In genomic region chr11:125214466-125215204, GRCh38 we compare ENCODE assay signal across 15 cellular contexts. TPM values are rescaled to one million over a fixed set of nuclear protein-coding genes. Genes with fewer than 3 reads are reported as not detected.
DNase-seq lines count a peak whose midpoint lies in the region; ATAC-seq and TF ChIP-seq lines count a peak whose summit lies in the region.
"Had no signal": no experiment of that assay in that cellular context is flagged by ENCODE, and none has a peak within 500 bp of the region (broad histone marks: within the 10 kb centered on the region; RNA-seq: fewer than 3 reads in every experiment).

No MANE protein-coding gene starts in this region.

- TF ChIP-seq POLR2A in upper lobe of left lung (IDR thresholded peaks at IDR 0.05) (no peak), vagina (IDR thresholded peaks at IDR 0.05) (no peak)

- DNase-seq in colonic mucosa (no peak), left ventricle myocardium inferior (peak; percentile 48), nephron progenitor cell (peak; percentile 53), upper lobe of left lung (no peak), foreskin keratinocyte (no peak), vagina (ENCODE audit: extremely low spot score in 2 of 2) (no peak)
- DNase-seq: activated CD4-positive, alpha-beta T cell treated with anti-CD3 and anti-CD28 coated beads for 36 hours; CD8-positive, alpha-beta memory T cell; GM23248; NCI-H187 had no signal

- TF ChIP-seq CTCF in colonic mucosa (IDR thresholded peaks at IDR 0.05) (no peak), left ventricle myocardium inferior (IDR thresholded peaks at IDR 0.05; ENCODE audit: borderline replicate concordance) (no peak), nephron progenitor cell (IDR thresholded peaks at IDR 0.05) (no peak), upper lobe of left lung (IDR thresholded peaks at IDR 0.05) (no peak), foreskin keratinocyte (conservative IDR thresholded peaks at IDR 0.05) (no peak), vagina (IDR thresholded peaks at IDR 0.05) (no peak)

- H3K9ac ChIP-seq in colonic mucosa (ENCODE audit: low read depth in 2 of 2, low read length in 2 of 2), result no peak overlapping the region
- H3K9ac ChIP-seq: GM23248 had no signal

- TF ChIP-seq EP300 in upper lobe of left lung (IDR thresholded peaks at IDR 0.05), result no peak

- H3K4me1 Mint-ChIP-seq in nephron progenitor cell, result peaks cover under 1% of the 10 kb centered on the region
- H3K4me1 Mint-ChIP-seq: activated CD4-positive, alpha-beta T cell treated with anti-CD3 and anti-CD28 coated beads for 36 hours; activated T-helper 17 cell treated with anti-CD3 and anti-CD28 coated beads, Interleukin-2, amount 50 U/mL, for 72 hours; CD8-positive, alpha-beta memory T cell; central memory CD8-positive, alpha-beta T cell; stimulated activated memory B cell treated with anti-CD40 and anti-IgM and Interleukin-4, amounts not matched to agents 10 μg/mL and 1 μg/mL and 100 μg/mL, for 72 hours had no signal

- H3K9me3 Mint-ChIP-seq in nephron progenitor cell, result no peaks in the 10 kb centered on the region
- H3K9me3 Mint-ChIP-seq: activated T-helper 17 cell treated with anti-CD3 and anti-CD28 coated beads, Interleukin-2, amount 50 U/mL, for 72 hours; CD8-positive, alpha-beta memory T cell; central memory CD8-positive, alpha-beta T cell; stimulated activated memory B cell treated with anti-CD40 and anti-IgM and Interleukin-4, amounts not matched to agents 10 μg/mL and 1 μg/mL and 100 μg/mL, for 72 hours had no signal

- 52 to 59% methylated on average over 11 of the region's 11 CpGs for WGBS in upper lobe of left lung, 2 donors

- no peak overlapping the region for H3K4me3 ChIP-seq in colonic mucosa
- peak overlapping the region; percentile 25 for H3K4me3 ChIP-seq in left ventricle myocardium inferior
- no peak overlapping the region for H3K4me3 ChIP-seq in upper lobe of left lung
- no peak overlapping the region for H3K4me3 ChIP-seq in vagina
- H3K4me3 ChIP-seq: GM23248, K562 had no signal

- peak overlapping the region; percentile 98 for H3K27ac Mint-ChIP-seq in nephron progenitor cell
- H3K27ac Mint-ChIP-seq: activated CD4-positive, alpha-beta T cell treated with anti-CD3 and anti-CD28 coated beads for 36 hours; activated T-helper 17 cell treated with anti-CD3 and anti-CD28 coated beads, Interleukin-2, amount 50 U/mL, for 72 hours; CD8-positive, alpha-beta memory T cell; stimulated activated memory B cell treated with anti-CD40 and anti-IgM and Interleukin-4, amounts not matched to agents 10 μg/mL and 1 μg/mL and 100 μg/mL, for 72 hours had no signal

- no peaks in the 10 kb centered on the region for H3K27me3 ChIP-seq in colonic mucosa
- no peaks in the 10 kb centered on the region for H3K27me3 ChIP-seq in left ventricle myocardium inferior (ENCODE audit: low read depth)
- no peaks in the 10 kb centered on the region for H3K27me3 ChIP-seq in upper lobe of left lung
- peaks cover 10% of the 10 kb centered on the region for H3K27me3 ChIP-seq in foreskin keratinocyte
- no peaks in the 10 kb centered on the region for H3K27me3 ChIP-seq in vagina

- H3K27ac ChIP-seq in colonic mucosa, result peak overlapping the region; percentile 36
- peak overlapping the region; percentile 74 for H3K27ac ChIP-seq in left ventricle myocardium inferior (replicated peaks)
- H3K27ac ChIP-seq in upper lobe of left lung, result peak overlapping the region; percentile 42 to 59 (median 54)
- H3K27ac ChIP-seq in foreskin keratinocyte, result no peak overlapping the region
- no peak overlapping the region for H3K27ac ChIP-seq in vagina
- H3K27ac ChIP-seq: GM23248 had no signal

- peaks cover 13% of the 10 kb centered on the region for H3K27me3 Mint-ChIP-seq in nephron progenitor cell (ENCODE audit: low read depth, poor library complexity)

- no peaks in the 10 kb centered on the region for H3K4me1 ChIP-seq in colonic mucosa
- H3K4me1 ChIP-seq in left ventricle myocardium inferior, result peaks cover 36% of the 10 kb centered on the region
- peaks cover 0 to 20% (median 0%) of the 10 kb centered on the region in 4 donors for H3K4me1 ChIP-seq in upper lobe of left lung
- H3K4me1 ChIP-seq in foreskin keratinocyte, result no peaks in the 10 kb centered on the region
- H3K4me1 ChIP-seq in vagina, result peaks cover 4% of the 10 kb centered on the region

- H3K36me3 ChIP-seq in colonic mucosa (no peaks in the 10 kb centered on the region), left ventricle myocardium inferior (no peaks in the 10 kb centered on the region), upper lobe of left lung (no peaks in the 10 kb centered on the region), vagina (no peaks in the 10 kb centered on the region)

- intact Hi-C loops in colonic mucosa (cut with DNase I), result no loop called here
- intact Hi-C loops in left ventricle myocardium inferior (cut with micrococcal nuclease), result no loop called here
- intact Hi-C loops in vagina (cut with DNase I), result no loop called here

- H3K9me3 ChIP-seq in colonic mucosa (no peaks in the 10 kb centered on the region), left ventricle myocardium inferior (replicated peaks) (no peaks in the 10 kb centered on the region), upper lobe of left lung (no peaks in the 10 kb centered on the region), vagina (no peaks in the 10 kb centered on the region)

- H3K36me3 Mint-ChIP-seq in nephron progenitor cell (ENCODE audit: low read depth), result no peaks in the 10 kb centered on the region
- H3K36me3 Mint-ChIP-seq: CD8-positive, alpha-beta memory T cell; stimulated activated memory B cell treated with anti-CD40 and anti-IgM and Interleukin-4, amounts not matched to agents 10 μg/mL and 1 μg/mL and 100 μg/mL, for 72 hours had no signal

- peak overlapping the region; percentile 62 for H3K4me3 Mint-ChIP-seq in nephron progenitor cell
- H3K4me3 Mint-ChIP-seq: activated CD4-positive, alpha-beta T cell treated with anti-CD3 and anti-CD28 coated beads for 36 hours; activated T-helper 17 cell treated with anti-CD3 and anti-CD28 coated beads, Interleukin-2, amount 50 U/mL, for 72 hours; CD8-positive, alpha-beta memory T cell; central memory CD8-positive, alpha-beta T cell; stimulated activated memory B cell treated with anti-CD40 and anti-IgM and Interleukin-4, amounts not matched to agents 10 μg/mL and 1 μg/mL and 100 μg/mL, for 72 hours had no signal

- ATAC-seq in upper lobe of left lung (ENCODE audit: low FRiP score in 2 of 2) (peak in 1 of 2 donors; percentile 56), GM18502 (IDR thresholded peaks at IDR 0.05; ENCODE audit: poor library complexity, unreplicated experiment) (no peak), foreskin keratinocyte (no peak)
- ATAC-seq: activated CD4-positive, alpha-beta T cell treated with anti-CD3 and anti-CD28 coated beads for 36 hours; activated T-helper 17 cell treated with anti-CD3 and anti-CD28 coated beads, Interleukin-2, amount 50 U/mL, for 72 hours; K562; stimulated activated memory B cell treated with anti-CD40 and anti-IgM and Interleukin-4, amounts not matched to agents 10 μg/mL and 1 μg/mL and 100 μg/mL, for 72 hours had no signal

RNA-seq across cellular contexts. Expression of gene PKNOX2, which starts 50.1 kb away (rescaled TPM):
- total RNA-seq in colonic mucosa, result 1 to 10 TPM in 1 of 2 donors, under 1 TPM in 1; 0.52 to 1.3 TPM
- total RNA-seq in left ventricle myocardium inferior, result 6.2 TPM
- total RNA-seq in upper lobe of left lung, result 10 to 100 TPM in 2 of 6 donors, 1 to 10 TPM in 4; 2.9 to 15.5 (median 8.4) TPM
- 0.04 and 0.10 TPM in 2 replicates for total RNA-seq in foreskin keratinocyte
- polyA plus RNA-seq in foreskin keratinocyte, result 0.03 and 0.04 TPM in 2 replicates
- total RNA-seq in vagina, result 3.4 TPM
- total RNA-seq: activated CD4-positive, alpha-beta T cell treated with anti-CD3 and anti-CD28 coated beads for 36 hours; activated T-helper 17 cell treated with anti-CD3 and anti-CD28 coated beads, Interleukin-2, amount 50 U/mL, for 72 hours; CD8-positive, alpha-beta memory T cell; K562 had no signal
- polyA plus RNA-seq: CD8-positive, alpha-beta memory T cell; K562 had no signal

Comparison
In these comparisons a context has a peak if more than half of its experiments do, and no peak if none do; other contexts are left out.
1. DNase-seq: peak in left ventricle myocardium inferior (single experiment) and nephron progenitor cell (single experiment); none in colonic mucosa (single experiment), upper lobe of left lung (0 of 2), foreskin keratinocyte (0 of 2) and vagina (0 of 2).
2. H3K27ac ChIP-seq: peak in colonic mucosa (single experiment), left ventricle myocardium inferior (single experiment) and upper lobe of left lung (4 of 4); none in foreskin keratinocyte (single experiment) and vagina (single experiment).